Comparison of ENCODE assay signal across 11 cellular contexts in genomic region chr15:38071211-38071972, GRCh38.
DNase-seq lines count a peak whose midpoint lies in the region; ATAC-seq and TF ChIP-seq lines count a peak whose summit lies in the region.
"Had no signal": no experiment of that assay in that cellular context is flagged by ENCODE, and none has a peak within 500 bp of the region (broad histone marks: within the 10 kb centered on the region; RNA-seq: fewer than 3 reads in every experiment).

No MANE protein-coding gene starts in this region.

- peaks cover 2% of the 10 kb centered on the region for H3K36me3 Mint-ChIP-seq in activated naive CD8-positive, alpha-beta T cell treated with anti-CD3 and anti-CD28 coated beads, Interleukin-2, amount 50 U/mL, for 24 hours (ENCODE audit: low read depth)
- peaks cover 9% of the 10 kb centered on the region for H3K36me3 Mint-ChIP-seq in activated naive CD8-positive, alpha-beta T cell treated with anti-CD3 and anti-CD28 coated beads for 36 hours
- H3K36me3 Mint-ChIP-seq in mesothelial cell of epicardium = no peaks in the 10 kb centered on the region
- H3K36me3 Mint-ChIP-seq: activated naive CD8-positive, alpha-beta T cell treated with anti-CD3 and anti-CD28 coated beads, Interleukin-2, amount 10 ng/mL, durations not matched to agents 7 days and 5 days had no signal

- H3K9me3 Mint-ChIP-seq in activated naive CD8-positive, alpha-beta T cell treated with anti-CD3 and anti-CD28 coated beads, Interleukin-2, amount 50 U/mL, for 24 hours = no peaks in the 10 kb centered on the region
- peaks cover 4% of the 10 kb centered on the region for H3K9me3 Mint-ChIP-seq in activated naive CD8-positive, alpha-beta T cell treated with anti-CD3 and anti-CD28 coated beads for 36 hours
- H3K9me3 Mint-ChIP-seq in mesothelial cell of epicardium = no peaks in the 10 kb centered on the region
- H3K9me3 Mint-ChIP-seq: activated naive CD8-positive, alpha-beta T cell treated with anti-CD3 and anti-CD28 coated beads, Interleukin-2, amount 10 ng/mL, durations not matched to agents 7 days and 5 days had no signal

- DNase-seq in activated naive CD8-positive, alpha-beta T cell treated with anti-CD3 and anti-CD28 coated beads, Interleukin-2, amount 50 U/mL, for 24 hours = no peak
- DNase-seq in activated naive CD8-positive, alpha-beta T cell treated with anti-CD3 and anti-CD28 coated beads for 36 hours = no peak
- DNase-seq in colonic mucosa (no peak), mesothelial cell of epicardium (ENCODE audit: low spot score in 2 of 2, unreplicated experiment in 2 of 2) (peak in 1 of 2 experiments; percentile 40), transverse colon (no peak)
- DNase-seq: H7, NCI-H510A treated with DMSO at 0.1 percent for 48 hours had no signal

- in situ Hi-C loops in transverse colon (cut with MboI; ENCODE audit: low pct_ligation_motif_present in 1 of 4, low pct_unique_long_range_greater_than_20kb in 1 of 4, low sequenced_read_pairs in 3 of 4) = loop anchor here in 2 of 4 donors (10.0 to 25.0 kb wide), 2 partner anchors 67 to 166 kb away; no protein-coding TSS in a partner anchor

- intact Hi-C loops in colonic mucosa (cut with DNase I) = loop anchor here (10.0 kb wide), 2 partner anchors 53 to 183 kb away; partner anchors contain the start of gene SPRED1
- intact Hi-C loops in transverse colon (cut with DNase I; ENCODE audit: low total_unique reads) = no loop called here

- H3K27ac ChIP-seq in colonic mucosa = peak overlapping the region; percentile 84
- peak overlapping the region; percentile 88 to 95 (median 92) for H3K27ac ChIP-seq in transverse colon

- H3K4me1 Mint-ChIP-seq in activated naive CD8-positive, alpha-beta T cell treated with anti-CD3 and anti-CD28 coated beads, Interleukin-2, amount 50 U/mL, for 24 hours = peaks cover 64% of the 10 kb centered on the region
- peaks cover 51% of the 10 kb centered on the region for H3K4me1 Mint-ChIP-seq in activated naive CD8-positive, alpha-beta T cell treated with anti-CD3 and anti-CD28 coated beads for 36 hours
- H3K4me1 Mint-ChIP-seq in mesothelial cell of epicardium = peaks cover 79% of the 10 kb centered on the region

- WGBS in transverse colon (ENCODE audit: low coverage in 1 of 2), 2 donors = 89 to 100% methylated on average over 2 to 11 of the region's 11 CpGs

- H3K27me3 Mint-ChIP-seq in activated naive CD8-positive, alpha-beta T cell treated with anti-CD3 and anti-CD28 coated beads, Interleukin-2, amount 50 U/mL, for 24 hours = peaks cover 61% of the 10 kb centered on the region
- H3K27me3 Mint-ChIP-seq in activated naive CD8-positive, alpha-beta T cell treated with anti-CD3 and anti-CD28 coated beads for 36 hours = peaks cover 90% of the 10 kb centered on the region
- no peaks in the 10 kb centered on the region for H3K27me3 Mint-ChIP-seq in mesothelial cell of epicardium (ENCODE audit: low read depth)

- H3K27ac Mint-ChIP-seq in activated naive CD8-positive, alpha-beta T cell treated with anti-CD3 and anti-CD28 coated beads, Interleukin-2, amount 50 U/mL, for 24 hours = peak overlapping the region; percentile 63
- no peak overlapping the region for H3K27ac Mint-ChIP-seq in activated naive CD8-positive, alpha-beta T cell treated with anti-CD3 and anti-CD28 coated beads for 36 hours
- peak overlapping the region; percentile 98 for H3K27ac Mint-ChIP-seq in mesothelial cell of epicardium

- H3K27me3 ChIP-seq in colonic mucosa = no peaks in the 10 kb centered on the region
- H3K27me3 ChIP-seq in transverse colon = no peaks in the 10 kb centered on the region

- TF ChIP-seq CTCF in colonic mucosa (IDR thresholded peaks at IDR 0.05) (no peak), mesothelial cell of epicardium (IDR thresholded peaks at IDR 0.05; ENCODE audit: unreplicated experiment) (no peak), transverse colon (IDR thresholded peaks at IDR 0.05) (no peak)

- H3K36me3 ChIP-seq in colonic mucosa (no peaks in the 10 kb centered on the region), transverse colon (no peaks in the 10 kb centered on the region)

- peak overlapping the region in 1 of 2 donors; percentile 84 for H3K9ac ChIP-seq in colonic mucosa (ENCODE audit: low read depth in 2 of 2, low read length in 2 of 2)

- H3K9me3 ChIP-seq in colonic mucosa (no peaks in the 10 kb centered on the region), transverse colon (no peaks in the 10 kb centered on the region)

- TF ChIP-seq EP300 in transverse colon (IDR thresholded peaks at IDR 0.05; ENCODE audit: low read depth) = no peak

- no peak overlapping the region for H3K4me3 Mint-ChIP-seq in activated naive CD8-positive, alpha-beta T cell treated with anti-CD3 and anti-CD28 coated beads, Interleukin-2, amount 50 U/mL, for 24 hours
- no peak overlapping the region for H3K4me3 Mint-ChIP-seq in activated naive CD8-positive, alpha-beta T cell treated with anti-CD3 and anti-CD28 coated beads for 36 hours
- H3K4me3 Mint-ChIP-seq in mesothelial cell of epicardium = peak overlapping the region; percentile 72

- H3K4me1 ChIP-seq in colonic mucosa (peaks cover 5% of the 10 kb centered on the region), transverse colon (peaks cover 3 to 57% (median 33%) of the 10 kb centered on the region in 4 donors)

- peak; percentile 43 for ATAC-seq in activated naive CD8-positive, alpha-beta T cell treated with anti-CD3 and anti-CD28 coated beads, Interleukin-2, amount 50 U/mL, for 24 hours
- ATAC-seq in HG02678 (IDR thresholded peaks at IDR 0.05; ENCODE audit: unreplicated experiment) (no peak), GM21619 (IDR thresholded peaks at IDR 0.05; ENCODE audit: unreplicated experiment) (no peak), HG03378 (IDR thresholded peaks at IDR 0.05; ENCODE audit: unreplicated experiment) (no peak)

- H3K4me3 ChIP-seq in colonic mucosa (no peak overlapping the region), transverse colon (no peak overlapping the region)

- no peak for TF ChIP-seq POLR2A in transverse colon (IDR thresholded peaks at IDR 0.05)
